8 cellular contexts compared by ENCODE assay signal in the genomic region with DNA sequence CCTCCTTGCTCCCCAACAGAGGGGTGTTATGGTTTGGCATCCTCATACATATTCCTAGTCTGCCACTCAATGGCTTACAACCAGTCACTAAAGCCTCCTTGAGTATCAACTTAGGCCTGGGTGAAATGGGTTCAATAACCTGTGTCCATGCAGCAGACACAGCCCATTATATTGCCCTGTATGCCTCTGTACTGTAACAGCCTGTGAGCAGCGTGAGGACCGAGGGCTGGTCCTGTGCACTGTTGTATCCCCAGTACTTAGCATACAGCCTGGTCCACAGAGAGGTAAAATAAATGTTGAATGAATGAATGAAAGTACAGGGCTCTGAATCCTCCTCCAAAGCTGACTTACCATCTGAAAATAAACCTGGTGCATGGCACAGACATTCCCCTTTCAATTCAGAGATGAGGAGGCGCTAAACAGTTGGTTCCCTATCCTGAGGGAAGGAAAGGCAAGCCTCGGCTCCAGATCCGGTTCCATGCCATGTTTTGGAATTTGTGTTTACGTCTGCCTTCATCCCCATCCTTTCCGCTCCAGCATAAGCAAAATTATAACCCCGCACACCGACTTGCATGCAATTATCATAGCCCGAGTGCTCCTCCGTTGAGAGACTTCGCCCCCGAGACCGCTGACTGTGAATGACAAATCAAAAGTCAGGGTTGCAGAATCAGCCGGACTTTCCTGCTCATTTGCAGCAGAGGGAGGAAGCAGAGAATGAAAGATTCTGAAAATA. TPM values are rescaled to one million over a fixed set of nuclear protein-coding genes. Genes with fewer than 3 reads are reported as not detected.
DNase-seq lines count a peak whose midpoint lies in the region; ATAC-seq, FAIRE-seq and TF ChIP-seq lines count a peak whose summit lies in the region.

No MANE protein-coding gene starts in this region.

- intact Hi-C loops in Caco-2 (cut with micrococcal nuclease; ENCODE audit: unreplicated experiment), result no loop called here

- DNase-seq in Caco-2 (peak; percentile 22 to 35), NCI-H1694 treated with DMSO at 0.1 percent for 48 hours (lab: John Stamatoyannopoulos, UW) (peak; percentile 78), astrocyte of the hippocampus (ENCODE audit: low read depth, low spot score) (peak; percentile 78), HTR-8/SVneo (ENCODE audit: insufficient read length, low spot score) (no peak)
- DNase-seq in activated effector memory CD4-positive, alpha-beta T cell treated with anti-CD3 and anti-CD28 coated beads, Interleukin-2, amount 50 U/mL, for 16 hours, result no peak

- H3K9me3 Mint-ChIP-seq in Caco-2 (ENCODE audit: unreplicated experiment), result no peaks in the 10 kb centered on the region

- ATAC-seq in HG02970 (IDR thresholded peaks at IDR 0.05; ENCODE audit: low FRiP score, unreplicated experiment), result no peak

- no peaks in the 10 kb centered on the region for H3K4me1 Mint-ChIP-seq in Caco-2 (ENCODE audit: low read depth, unreplicated experiment)

- no peak overlapping the region for H3K27ac ChIP-seq in iPS-18a (ENCODE audit: low read length)

- no TSS peak for BruUV-seq in Caco-2 (replicated peaks; lab: Mats Ljungman, UMichigan)

- FAIRE-seq in HTR-8/SVneo (lab: Jason Lieb, UNC), result no peak

- H3K36me3 ChIP-seq in Caco-2 (ENCODE audit: control insufficient read depth, insufficient read depth, low read length) (no peaks in the 10 kb centered on the region), iPS-18a (ENCODE audit: control insufficient read depth, low read depth, low read length) (no peaks in the 10 kb centered on the region), skeletal muscle satellite cell (ENCODE audit: insufficient read depth, low read length) (no peaks in the 10 kb centered on the region)

- peak overlapping the region; percentile 93 for H3K4me2 ChIP-seq in skeletal muscle satellite cell (ENCODE audit: low read length)

- no peak overlapping the region for H3K9ac ChIP-seq in iPS-18a (ENCODE audit: low read length)
- peak overlapping the region; percentile 71 for H3K9ac ChIP-seq in skeletal muscle satellite cell (ENCODE audit: low read depth, low read length)

- no peaks in the 10 kb centered on the region for H3K27me3 Mint-ChIP-seq in Caco-2 (ENCODE audit: insufficient read depth, unreplicated experiment)

- H3K9me3 ChIP-seq in Caco-2, result no peaks in the 10 kb centered on the region
- no peaks in the 10 kb centered on the region for H3K9me3 ChIP-seq in iPS-18a (ENCODE audit: control insufficient read depth, low read depth, low read length)
- no peaks in the 10 kb centered on the region for H3K9me3 ChIP-seq in skeletal muscle satellite cell (replicated peaks; ENCODE audit: low read length)

- H3K4me3 ChIP-seq in Caco-2 (ENCODE audit: low read depth, low read length) (no peak overlapping the region), iPS-18a (ENCODE audit: low read length) (peak overlapping the region; percentile 91), skeletal muscle satellite cell (ENCODE audit: low read length) (peak overlapping the region; percentile 67)

- H3K27me3 ChIP-seq in Caco-2 (replicated peaks; ENCODE audit: control insufficient read depth, insufficient read depth, low read length) (no peaks in the 10 kb centered on the region), iPS-18a (ENCODE audit: control insufficient read depth, insufficient read depth, low read length) (peaks cover 32% of the 10 kb centered on the region), skeletal muscle satellite cell (ENCODE audit: control insufficient read depth, insufficient read depth, low read length) (no peaks in the 10 kb centered on the region)

- CTCF ChIA-PET in Caco-2 (lab: Charles Lee), result no interaction called here

- H3K4me3 Mint-ChIP-seq in Caco-2 (ENCODE audit: unreplicated experiment), result peak overlapping the region; percentile 40

- no peaks in the 10 kb centered on the region for H3K4me1 ChIP-seq in Caco-2
- H3K4me1 ChIP-seq in iPS-18a (ENCODE audit: control insufficient read depth, low read depth, low read length), result peaks cover 26% of the 10 kb centered on the region
- H3K4me1 ChIP-seq in skeletal muscle satellite cell (ENCODE audit: control insufficient read depth, insufficient read depth, low read length), result peaks cover 19% of the 10 kb centered on the region

- no peaks in the 10 kb centered on the region for H3K36me3 Mint-ChIP-seq in Caco-2 (ENCODE audit: insufficient read depth, unreplicated experiment)

- H3K27ac Mint-ChIP-seq in Caco-2 (ENCODE audit: unreplicated experiment), result no peak overlapping the region

- POLR2A ChIA-PET in Caco-2 (lab: Charles Lee), result interaction anchor here (0.5 kb wide), 1 partner anchor 10 kb away, joined by 3 read pairs; no protein-coding TSS in a partner anchor

- no peak for TF ChIP-seq CTCF in Caco-2 (IDR thresholded peaks at IDR 0.05; ENCODE audit: insufficient read depth in 1 of 2, low read depth in 1 of 2, low read length in 1 of 2, severe bottlenecking in 1 of 2, unreplicated experiment in 1 of 2)

RNA-seq across cellular contexts. Expression of gene DNAJC6, which starts 45.0 kb away (rescaled TPM):
- 4.0 and 6.2 TPM in 2 replicates for total RNA-seq in Caco-2 (2022)
- 1.5 and 2.3 TPM in 2 replicates for total RNA-seq in skeletal muscle satellite cell (2012; rRNA removed)

Comparison
In these comparisons a context has a peak if more than half of its experiments do, and no peak if none do; other contexts are left out.
1. DNase-seq: peak in Caco-2 (2 of 2), NCI-H1694 treated with DMSO at 0.1 percent for 48 hours (single experiment) and astrocyte of the hippocampus (single experiment); none in activated effector memory CD4-positive, alpha-beta T cell treated with anti-CD3 and anti-CD28 coated beads, Interleukin-2, amount 50 U/mL, for 16 hours (single experiment) and HTR-8/SVneo (single experiment).